Comparison of ENCODE assay signal across 19 cellular contexts in genomic region chr2:44045061-44045460, GRCh38. TPM values are rescaled to one million over a fixed set of nuclear protein-coding genes. Genes with fewer than 3 reads are reported as not detected.
DNase-seq lines count a peak whose midpoint lies in the region; FAIRE-seq and TF ChIP-seq lines count a peak whose summit lies in the region.
"Had no signal": no experiment of that assay in that cellular context is flagged by ENCODE, and none has a peak within 500 bp of the region (broad histone marks: within the 10 kb centered on the region; RNA-seq: fewer than 3 reads in every experiment).

No MANE protein-coding gene starts in this region.

- CTCF ChIA-PET in MCF 10A (lab: Yijun Ruan, JAX): interaction anchor here (0.6 to 2.5 kb wide), 21 partner anchors 9 to 911 kb away, joined by 3 to 21 read pairs (median 5); no protein-coding TSS in a partner anchor
- CTCF ChIA-PET in H1 (lab: Charles Lee; ENCODE audit: partially characterized antibody): interaction anchor here (0.6 to 3.3 kb wide), 12 partner anchors 9 to 911 kb away, joined by 3 to 39 read pairs (median 6); no protein-coding TSS in a partner anchor

- H2AK5ac ChIP-seq in H1 (ENCODE audit: low read depth, low read length): no peak overlapping the region
- H2AK5ac ChIP-seq in H9 (ENCODE audit: insufficient read length, low read length): no peak overlapping the region

- no TSS peak for BruUV-seq in MCF 10A (replicated peaks; lab: Mats Ljungman, UMichigan)

- no peak for TF ChIP-seq RAD21 in H1 (IDR thresholded peaks at IDR 0.05 in 1 of 2, conservative IDR thresholded peaks at IDR 0.05 in 1 of 2; ENCODE audit: low read depth in 2 of 2, low read length in 2 of 2)

- H4K91ac ChIP-seq in H1 (replicated peaks; ENCODE audit: insufficient read length, low read length) (no peak overlapping the region), H9 (ENCODE audit: insufficient read length, low read depth, low read length) (no peak overlapping the region)

- 0 out of 2 replicates have a peak overlapping the region, but pooled peaks have one; percentile 69 for H2BK20ac ChIP-seq in H1 (ENCODE audit: low read length)
- H2BK20ac ChIP-seq in H9 (ENCODE audit: low read depth, low read length, poor library complexity, severe bottlenecking): no peak overlapping the region

- no peak overlapping the region for H3K9ac ChIP-seq in H1 (replicated peaks in 1 of 4; ENCODE audit: extremely low read depth in 1 of 4, low read depth in 3 of 4, low read length in 3 of 4)
- H3K9ac ChIP-seq in H9 (ENCODE audit: extremely low read depth, insufficient read length, low read length): no peak overlapping the region

- H3K36me3 ChIP-seq in breast epithelium: no peaks in the 10 kb centered on the region
- H3K36me3 ChIP-seq in H1 (ENCODE audit: control insufficient read depth in 2 of 4, insufficient read depth in 4 of 4, low read length in 3 of 4): no peaks in the 10 kb centered on the region
- H3K36me3 ChIP-seq: BLaER1 treated with 17β-estradiol and CSF1 and Interleukin-3, amounts not matched to agents 10 nM and 100 nM had no signal

- TF ChIP-seq POLR2A in breast epithelium (IDR thresholded peaks at IDR 0.05) (no peak), H1 (IDR thresholded peaks at IDR 0.05; ENCODE audit: control extremely low read depth in 1 of 2, low read depth in 2 of 2, low read length in 2 of 2) (no peak)

- H3K56ac ChIP-seq in H1 (replicated peaks; ENCODE audit: insufficient read length, low read depth, low read length) (no peak overlapping the region), H9 (ENCODE audit: insufficient read length, low read depth, low read length) (no peak overlapping the region)

- H3K36me3 Mint-ChIP-seq in MCF 10A (ENCODE audit: insufficient read depth, unreplicated experiment) (no peaks in the 10 kb centered on the region), H9 (ENCODE audit: insufficient read depth in 1 of 3, low read depth in 3 of 3) (peaks cover 0 to 9% (median 5%) of the 10 kb centered on the region in 3 experiments; a peak in 4 of 7 replicates)
- H3K36me3 Mint-ChIP-seq: CD8-positive, alpha-beta T cell had no signal

- no peak overlapping the region for H3K27ac ChIP-seq in breast epithelium
- no peak overlapping the region for H3K27ac ChIP-seq in H1 (ENCODE audit: low read depth, low read length)
- H3K27ac ChIP-seq in H9 (ENCODE audit: insufficient read length, low read depth, low read length): no peak overlapping the region
- H3K27ac ChIP-seq: 22Rv1; BLaER1 treated with 17β-estradiol and CSF1 and Interleukin-3, amounts not matched to agents 10 nM and 100 nM; C4-2B had no signal

- H2AFZ ChIP-seq in H1 (ENCODE audit: low read length) (no peak overlapping the region), H9 (ENCODE audit: low read length) (no peak overlapping the region)

- H3K4me1 ChIP-seq in breast epithelium (no peaks in the 10 kb centered on the region), H1 (replicated peaks in 1 of 4; ENCODE audit: control insufficient read depth in 3 of 4, insufficient read depth in 4 of 4, low read length in 3 of 4) (no peaks in the 10 kb centered on the region), H9 (ENCODE audit: insufficient read depth, low read length) (no peaks in the 10 kb centered on the region)
- H3K4me1 ChIP-seq: Caco-2 had no signal

- no peak overlapping the region for H3K4ac ChIP-seq in H1 (replicated peaks; ENCODE audit: insufficient read length, low read depth, low read length)
- no peak overlapping the region for H3K4ac ChIP-seq in H9 (ENCODE audit: low read depth, low read length)

- no peak for FAIRE-seq in H1 (lab: Jason Lieb, UNC)
- FAIRE-seq: A549, D721Med, G401.6 had no signal

- H3K27me3 ChIP-seq in breast epithelium (no peaks in the 10 kb centered on the region), H1 (replicated peaks in 1 of 4; ENCODE audit: control insufficient read depth in 3 of 4, extremely low read depth in 1 of 4, insufficient read depth in 3 of 4, low read length in 3 of 4) (no peaks in the 10 kb centered on the region), H9 (ENCODE audit: insufficient read depth, low read length) (no peaks in the 10 kb centered on the region)
- H3K27me3 ChIP-seq: BLaER1 treated with 17β-estradiol and CSF1 and Interleukin-3, amounts not matched to agents 10 nM and 100 nM had no signal

- H3K23me2 ChIP-seq in H1 (ENCODE audit: low read depth, low read length): no peaks in the 10 kb centered on the region
- H3K23me2 ChIP-seq in H9 (ENCODE audit: insufficient read length, low read depth, low read length, poor library complexity, severe bottlenecking): no peaks in the 10 kb centered on the region

- TF ChIP-seq CTCF in MCF 10A (IDR thresholded peaks at IDR 0.05; ENCODE audit: unreplicated experiment) (no peak), breast epithelium (IDR thresholded peaks at IDR 0.05) (no peak), H1 (IDR thresholded peaks at IDR 0.05; ENCODE audit: control extremely low read depth in 1 of 3, insufficient read depth in 1 of 3, low read depth in 1 of 3, low read length in 3 of 3) (no peak), H9 (conservative IDR thresholded peaks at IDR 0.05) (no peak)

- H3K79me2 ChIP-seq in H1 (ENCODE audit: control insufficient read depth in 1 of 2, insufficient read depth in 2 of 2, low read length in 2 of 2): no peaks in the 10 kb centered on the region
- no peaks in the 10 kb centered on the region for H3K79me2 ChIP-seq in H9 (ENCODE audit: insufficient read depth, low read length)

- H3K27me3 Mint-ChIP-seq in MCF 10A (ENCODE audit: insufficient read depth, unreplicated experiment): no peaks in the 10 kb centered on the region
- H3K27me3 Mint-ChIP-seq in H9 (ENCODE audit: low read depth): no peaks in the 10 kb centered on the region; the same call in 1 of the 2 replicates
- H3K27me3 Mint-ChIP-seq: B cell; CD4-positive, alpha-beta T cell had no signal

- H3K4me3 ChIP-seq in breast epithelium (no peak overlapping the region), H1 (ENCODE audit: extremely low read depth in 1 of 4, insufficient read depth in 2 of 4, low read depth in 3 of 4, low read length in 4 of 4) (no peak overlapping the region)
- H3K4me3 ChIP-seq: A549; BLaER1 treated with 17β-estradiol and CSF1 and Interleukin-3, amounts not matched to agents 10 nM and 100 nM had no signal

- no peak overlapping the region for H2BK5ac ChIP-seq in H1 (ENCODE audit: low read depth, low read length)
- no peak overlapping the region for H2BK5ac ChIP-seq in H9 (ENCODE audit: insufficient read length, low read length)

- no peak overlapping the region for H3K14ac ChIP-seq in H1 (ENCODE audit: insufficient read length)
- H3K14ac ChIP-seq in H9 (ENCODE audit: insufficient read depth, low read length): no peak overlapping the region

- H4K5ac ChIP-seq in H1 (ENCODE audit: insufficient read length, low read depth, low read length) (no peak overlapping the region), H9 (ENCODE audit: insufficient read length, low read depth, low read length) (no peak overlapping the region)

- H3K4me1 Mint-ChIP-seq in MCF 10A (ENCODE audit: insufficient read depth, unreplicated experiment) (no peaks in the 10 kb centered on the region), H9 (no peaks in the 10 kb centered on the region)

- H3K79me1 ChIP-seq in H1 (ENCODE audit: low read depth, low read length) (no peaks in the 10 kb centered on the region), H9 (ENCODE audit: insufficient read depth, low read depth, low read length, poor library complexity, severe bottlenecking) (no peaks in the 10 kb centered on the region)

- H3K27ac Mint-ChIP-seq in MCF 10A (ENCODE audit: low read depth, unreplicated experiment) (peak overlapping the region; percentile 27), H9 (peak overlapping the region in 1 of 3 experiments; percentile 25; a peak in 1 of 7 replicates)
- H3K27ac Mint-ChIP-seq: B cell; CD4-positive, alpha-beta T cell; CD8-positive, alpha-beta T cell had no signal

- H3K9me3 Mint-ChIP-seq in MCF 10A (ENCODE audit: unreplicated experiment) (no peaks in the 10 kb centered on the region), H9 (peaks cover 6 to 12% of the 10 kb centered on the region in 2 experiments; a peak in 2 of 5 replicates)
- H3K9me3 Mint-ChIP-seq: CD4-positive, alpha-beta T cell; CD8-positive, alpha-beta T cell had no signal

- DNase-seq in MCF 10A (ENCODE audit: unreplicated experiment) (no peak), breast epithelium (ENCODE audit: low spot score in 2 of 2) (no peak), H1 (ENCODE audit: low read depth in 1 of 2, low spot score in 2 of 2) (no peak), H9 (no peak)
- DNase-seq in stimulated activated CD4-positive, alpha-beta T cell treated with anti-CD3 and anti-CD28 coated beads, Interleukin-1b, Interleukin-23, amount 100 ng/mL, for 48 hours: no peak
- DNase-seq: AML-193; Caco-2; Calu3; CD4-positive, alpha-beta T cell; CD8-positive, alpha-beta T cell; DMS79 treated with DMSO at 0.1 percent for 48 hours; GF-D8 had no signal

- H3K9me3 ChIP-seq in breast epithelium (no peaks in the 10 kb centered on the region), H1 (ENCODE audit: insufficient read depth in 2 of 2, low read depth in 1 of 2, low read length in 1 of 2) (peaks cover 0 to 2% of the 10 kb centered on the region in 2 experiments; a peak in 2 of 4 replicates), H9 (ENCODE audit: control insufficient read depth, low read depth, low read length) (peaks cover 6% of the 10 kb centered on the region)
- H3K9me3 ChIP-seq: A549; BLaER1 treated with 17β-estradiol and CSF1 and Interleukin-3, amounts not matched to agents 10 nM and 100 nM had no signal

- no peak overlapping the region for H2BK12ac ChIP-seq in H1 (ENCODE audit: low read depth, low read length)
- H2BK12ac ChIP-seq in H9 (ENCODE audit: insufficient read length, low read depth, low read length): no peak overlapping the region

- H2BK15ac ChIP-seq in H1 (ENCODE audit: low read length) (no peak overlapping the region), H9 (ENCODE audit: low read depth, low read length) (no peak overlapping the region)

- no peak overlapping the region for H3K4me2 ChIP-seq in H1 (ENCODE audit: insufficient read depth in 1 of 2, low read depth in 2 of 2, low read length in 2 of 2)
- H3K4me2 ChIP-seq in H9 (ENCODE audit: insufficient read depth, insufficient read length, low read length): no peak overlapping the region

- H3K23ac ChIP-seq in H1 (ENCODE audit: insufficient read length): no peak overlapping the region
- no peak overlapping the region for H3K23ac ChIP-seq in H9 (ENCODE audit: insufficient read length, low read depth, low read length)

- POLR2A ChIA-PET in MCF 10A (lab: Yijun Ruan, JAX): no interaction called here
- POLR2A ChIA-PET in H1 (lab: Charles Lee; ENCODE audit: partially characterized antibody): interaction anchor here (1.1 to 1.2 kb wide), 2 partner anchors 8 to 43 kb away, joined by 3 read pairs; no protein-coding TSS in a partner anchor

- no peak overlapping the region for H2BK120ac ChIP-seq in H1 (replicated peaks; ENCODE audit: low read depth, low read length)
- H2BK120ac ChIP-seq in H9 (ENCODE audit: low read depth, low read length, poor library complexity, severe bottlenecking): no peak overlapping the region

- no peak overlapping the region for H3K18ac ChIP-seq in H1 (ENCODE audit: extremely low read depth, low read length)
- H3K18ac ChIP-seq in H9 (ENCODE audit: insufficient read length, low read depth, low read length): no peak overlapping the region

- TF ChIP-seq EP300 in H1 (IDR thresholded peaks at IDR 0.05; ENCODE audit: borderline replicate concordance in 1 of 2, low read depth in 2 of 2, low read length in 2 of 2): no peak

- 93% methylated on average over 2 of the region's 3 CpGs; no CpG with 5 or more reads in 1 of the 2 experiments for WGBS in H1 (ENCODE audit: extremely low coverage in 1 of 2, insufficient coverage in 1 of 2, insufficient read length in 1 of 2, insufficient replicate concordance in 2 of 2, low coverage in 1 of 2, low lambda C conversion rate in 2 of 2, missing lambda C conversion rate in 1 of 2), 2 experiments
- WGBS in H9 (ENCODE audit: extremely low coverage, insufficient read length, low lambda C conversion rate): no CpG with 5 or more reads among the region's 3 CpGs

- H4K20me1 ChIP-seq in H1 (replicated peaks in 1 of 2; ENCODE audit: control insufficient read depth in 1 of 2, insufficient read depth in 2 of 2, low read length in 2 of 2) (no peaks in the 10 kb centered on the region), H9 (ENCODE audit: control insufficient read depth, insufficient read depth, insufficient read length) (no peaks in the 10 kb centered on the region)
- H4K20me1 ChIP-seq: BLaER1 treated with 17β-estradiol and CSF1 and Interleukin-3, amounts not matched to agents 10 nM and 100 nM had no signal

- no peak overlapping the region for H3K4me3 Mint-ChIP-seq in MCF 10A (ENCODE audit: unreplicated experiment)
- no peak overlapping the region for H3K4me3 Mint-ChIP-seq in H9
- H3K4me3 Mint-ChIP-seq: B cell; CD4-positive, alpha-beta T cell; CD8-positive, alpha-beta T cell had no signal

- H4K8ac ChIP-seq in H1 (ENCODE audit: extremely low read depth, insufficient read depth, low read length) (no peak overlapping the region), H9 (replicated peaks; ENCODE audit: insufficient read length, low read depth, low read length) (no peak overlapping the region)

- H3T11ph ChIP-seq in H9 (ENCODE audit: low read length): no peak overlapping the region

- intact Hi-C loops in MCF 10A (cut with micrococcal nuclease) (loop anchor here (2.0 kb wide), 1 partner anchor 348 kb away; no protein-coding TSS in a partner anchor), breast epithelium (cut with DNase I; ENCODE audit: low total_unique reads) (no loop called here)

RNA-seq across cellular contexts. Expression of gene LRPPRC, which starts 49.3 kb away (rescaled TPM):
- total RNA-seq in MCF 10A (2022) (139 and 160 TPM in 2 replicates), breast epithelium (10 to 100 TPM; 61.6 to 75.4 (median 65.1) TPM), H9 (2021) (182 and 183 TPM in 2 replicates)
- 156 and 167 TPM in 2 replicates for total RNA-seq in H1 (2021; fragmentation: NEBNext Ultra II Directional; extraction: Animal tissue kit (Norgen Biotek cat#: 25700))
- 43.4 and 43.8 TPM in 2 replicates for polyA plus RNA-seq in H1 (2011; rRNA removed)
- polyA plus RNA-seq in H1 (2011; cell fraction: cytosol; rRNA removed): 68.7 TPM
- 37.7 TPM for polyA plus RNA-seq in H1 (2011; cell fraction: nucleus; rRNA removed)
- polyA plus RNA-seq in H1 (2012, experiment 1 of 2): 66.3 to 110 TPM (median 81.3 TPM) in 4 replicates
- 6.8 TPM for polyA plus RNA-seq in H1 (2012, experiment 2 of 2)
- polyA plus RNA-seq in H1 (2013, experiment 1 of 2): 83.2 TPM
- polyA plus RNA-seq in H1 (2013, experiment 2 of 2): 82.9 TPM
- 135 and 198 TPM in 2 replicates for polyA minus RNA-seq in H1 (2011; rRNA and poly(A)+ RNA removed)
- polyA minus RNA-seq in H1 (2011; cell fraction: cytosol; rRNA and poly(A)+ RNA removed): 193 TPM
- polyA minus RNA-seq in H1 (2011; cell fraction: nucleus; rRNA and poly(A)+ RNA removed): 186 TPM
